ENCODE assay signal across 19 cellular contexts in the genomic region with DNA sequence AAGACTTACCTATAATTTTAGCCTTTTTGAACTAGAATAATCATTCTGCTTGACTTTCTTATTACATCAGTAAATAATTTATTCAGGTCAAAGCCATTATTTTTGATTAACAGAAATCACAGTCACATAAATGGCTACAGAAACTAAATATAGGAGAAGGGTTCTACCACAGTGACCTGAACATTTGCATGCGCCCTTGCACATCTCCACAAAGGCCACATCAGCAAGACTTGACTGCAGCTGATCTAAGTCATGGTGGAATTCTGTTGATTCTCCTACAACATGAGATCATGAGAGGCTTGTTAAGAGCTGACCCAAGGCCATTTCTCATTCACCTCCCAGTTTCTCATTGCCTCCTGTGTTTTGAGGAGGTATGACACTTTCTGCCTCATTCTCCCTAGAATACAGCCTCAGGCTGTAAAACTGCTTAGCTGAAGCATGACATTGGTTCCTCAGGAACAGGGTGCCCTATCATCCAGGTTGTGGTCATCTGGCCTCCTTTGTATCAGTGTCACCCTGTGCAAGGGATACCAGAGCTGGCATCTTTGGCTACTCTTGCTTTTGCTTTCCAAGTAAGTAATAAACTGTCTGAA. TPM values are rescaled to one million over a fixed set of nuclear protein-coding genes. Genes with fewer than 3 reads are reported as not detected.
A peak's percentile ranks its signal among the peaks of the same experiment; 100 is the strongest.
DNase-seq lines count a peak whose midpoint lies in the region; ATAC-seq and TF ChIP-seq lines count a peak whose summit lies in the region.
"Had no signal": no experiment of that assay in that cellular context is flagged by ENCODE, and none has a peak within 500 bp of the region (broad histone marks: within the 10 kb centered on the region; RNA-seq: fewer than 3 reads in every experiment).

No MANE protein-coding gene starts in this region.

- 82 to 93% (median 86%) methylated on average over 1 of the region's 1 CpG for WGBS in spleen, 5 donors

- peaks cover 0 to 33% (median 26%) of the 10 kb centered on the region in 8 donors for H3K9me3 ChIP-seq in spleen
- H3K9me3 ChIP-seq in PC-9 (ENCODE audit: insufficient read depth, low read depth): peaks cover 9% of the 10 kb centered on the region; the same call in 1 of the 2 replicates

- no peaks in the 10 kb centered on the region for H3F3A ChIP-seq in PC-9 (ENCODE audit: insufficient read depth, low read depth)

- H3K9me2 ChIP-seq in PC-9 (ENCODE audit: insufficient read depth): no peaks in the 10 kb centered on the region

- no peaks in the 10 kb centered on the region for H3K4me1 Mint-ChIP-seq in WTC11
- H3K4me1 Mint-ChIP-seq: activated naive CD8-positive, alpha-beta T cell treated with anti-CD3 and anti-CD28 coated beads, Interleukin-2, amount 50 U/mL, for 24 hours had no signal

- TF ChIP-seq POLR2A in spleen (IDR thresholded peaks at IDR 0.05): no peak

- no peaks in the 10 kb centered on the region; the same call in 1 of the 2 replicates for H3K27me3 Mint-ChIP-seq in WTC11 (ENCODE audit: low read depth)

- ATAC-seq in GM19324 (IDR thresholded peaks at IDR 0.05; ENCODE audit: low FRiP score, unreplicated experiment) (peak; percentile 76), HG02588 (IDR thresholded peaks at IDR 0.05; ENCODE audit: unreplicated experiment) (peak; percentile 54), HG03175 (IDR thresholded peaks at IDR 0.05; ENCODE audit: unreplicated experiment) (peak; percentile 79), WTC11 (no peak), left ventricle myocardium superior (no peak)
- ATAC-seq: activated naive CD8-positive, alpha-beta T cell treated with anti-CD3 and anti-CD28 coated beads, Interleukin-2, amount 50 U/mL, for 24 hours; left colon; Panc1 had no signal

- H3K4me3 Mint-ChIP-seq in WTC11: no peak overlapping the region
- H3K4me3 Mint-ChIP-seq: activated naive CD8-positive, alpha-beta T cell treated with anti-CD3 and anti-CD28 coated beads, Interleukin-2, amount 50 U/mL, for 24 hours had no signal

- DNase-seq in kidney tubule cell (ENCODE audit: low spot score) (peak; percentile 7), WTC11 (ENCODE audit: low spot score) (no peak), spleen (no peak), PC-9 (no peak), left ventricle myocardium superior (no peak)
- DNase-seq: activated naive CD8-positive, alpha-beta T cell treated with anti-CD3 and anti-CD28 coated beads, Interleukin-2, amount 50 U/mL, for 24 hours; activated T-cell treated with anti-CD3 and anti-CD28 coated beads, Interleukin-2, amount 50 U/mL, for 48 hours; H7; hypothalamus; left colon; NCI-H187 treated with DMSO at 0.1 percent for 48 hours; NCI-H510A treated with DMSO at 0.1 percent for 48 hours; transverse colon had no signal

- H3K4me1 ChIP-seq in spleen (no peaks in the 10 kb centered on the region), PC-9 (replicated peaks; ENCODE audit: insufficient read depth) (no peaks in the 10 kb centered on the region)
- H3K4me1 ChIP-seq: BLaER1 treated with 17β-estradiol and CSF1 and Interleukin-3, amounts not matched to agents 10 nM and 100 nM; transverse colon had no signal

- intact Hi-C loops in spleen (cut with DNase I; ENCODE audit: low total_unique reads): no loop called here
- intact Hi-C loops in PC-9 (cut with micrococcal nuclease; ENCODE audit: unreplicated experiment): loop anchor here (10.0 kb wide), 1 partner anchor 166 kb away; no protein-coding TSS in a partner anchor
- intact Hi-C loops in left ventricle myocardium superior (cut with micrococcal nuclease): no loop called here

- no peak overlapping the region for H3K27ac ChIP-seq in spleen
- H3K27ac ChIP-seq in PC-9: no peak overlapping the region
- H3K27ac ChIP-seq: BLaER1 treated with 17β-estradiol and CSF1 and Interleukin-3, amounts not matched to agents 10 nM and 100 nM; cardiac muscle cell; transverse colon had no signal

- no peak overlapping the region for H3K4me2 ChIP-seq in PC-9
- H3K4me2 ChIP-seq: BLaER1 treated with 17β-estradiol and CSF1 and Interleukin-3, amounts not matched to agents 10 nM and 100 nM had no signal

- H3K27ac Mint-ChIP-seq in WTC11: no peak overlapping the region
- H3K27ac Mint-ChIP-seq: activated naive CD8-positive, alpha-beta T cell treated with anti-CD3 and anti-CD28 coated beads, Interleukin-2, amount 50 U/mL, for 24 hours had no signal

- peaks cover 37% of the 10 kb centered on the region for H3K9me3 Mint-ChIP-seq in WTC11

- BruUV-seq in PC-9 (replicated peaks; lab: Mats Ljungman, UMichigan): no TSS peak

- H3K4me3 ChIP-seq in spleen: no peak overlapping the region
- no peak overlapping the region for H3K4me3 ChIP-seq in PC-9
- H3K4me3 ChIP-seq: BLaER1 treated with 17β-estradiol and CSF1 and Interleukin-3, amounts not matched to agents 10 nM and 100 nM; cardiac muscle cell; transverse colon had no signal

- H4K20me1 ChIP-seq in PC-9 (ENCODE audit: insufficient read depth): no peaks in the 10 kb centered on the region
- H4K20me1 ChIP-seq: BLaER1 treated with 17β-estradiol and CSF1 and Interleukin-3, amounts not matched to agents 10 nM and 100 nM had no signal

- H3K36me3 Mint-ChIP-seq in WTC11: peaks cover 28% of the 10 kb centered on the region

- H2AFZ ChIP-seq in PC-9: no peak overlapping the region

- no peak for TF ChIP-seq CTCF in WTC11 (IDR thresholded peaks at IDR 0.05)
- TF ChIP-seq CTCF in spleen (IDR thresholded peaks at IDR 0.05 in 8 of 11, conservative IDR thresholded peaks at IDR 0.05 in 3 of 11): no peak
- no peak for TF ChIP-seq CTCF in PC-9 (conservative IDR thresholded peaks at IDR 0.05)

- H3K79me2 ChIP-seq in PC-9 (ENCODE audit: low read depth): no peaks in the 10 kb centered on the region

- POLR2A ChIA-PET in WTC11 (lab: Charles Lee): no interaction called here
- POLR2A ChIA-PET in PC-9 (lab: Charles Lee; ENCODE audit: unreplicated experiment): no interaction called here

- CTCF ChIA-PET in WTC11 (lab: Charles Lee) (no interaction called here), PC-9 (lab: Charles Lee) (no interaction called here)

- no peaks in the 10 kb centered on the region for H3K36me3 ChIP-seq in spleen
- H3K36me3 ChIP-seq in PC-9 (ENCODE audit: low read depth): no peaks in the 10 kb centered on the region
- H3K36me3 ChIP-seq: BLaER1 treated with 17β-estradiol and CSF1 and Interleukin-3, amounts not matched to agents 10 nM and 100 nM; cardiac muscle cell; transverse colon had no signal

- H3K27me3 ChIP-seq in spleen (replicated peaks in 1 of 7) (no peaks in the 10 kb centered on the region), PC-9 (ENCODE audit: insufficient read depth, low read depth) (no peaks in the 10 kb centered on the region)
- H3K27me3 ChIP-seq: BLaER1 treated with 17β-estradiol and CSF1 and Interleukin-3, amounts not matched to agents 10 nM and 100 nM; cardiac muscle cell; transverse colon had no signal

TF ChIP-seq in WTC11, 78 proteins besides CTCF, POLR2A, EP300 and RAD21 (continues in another document):
- TF ChIP-seq, protein P1, sequence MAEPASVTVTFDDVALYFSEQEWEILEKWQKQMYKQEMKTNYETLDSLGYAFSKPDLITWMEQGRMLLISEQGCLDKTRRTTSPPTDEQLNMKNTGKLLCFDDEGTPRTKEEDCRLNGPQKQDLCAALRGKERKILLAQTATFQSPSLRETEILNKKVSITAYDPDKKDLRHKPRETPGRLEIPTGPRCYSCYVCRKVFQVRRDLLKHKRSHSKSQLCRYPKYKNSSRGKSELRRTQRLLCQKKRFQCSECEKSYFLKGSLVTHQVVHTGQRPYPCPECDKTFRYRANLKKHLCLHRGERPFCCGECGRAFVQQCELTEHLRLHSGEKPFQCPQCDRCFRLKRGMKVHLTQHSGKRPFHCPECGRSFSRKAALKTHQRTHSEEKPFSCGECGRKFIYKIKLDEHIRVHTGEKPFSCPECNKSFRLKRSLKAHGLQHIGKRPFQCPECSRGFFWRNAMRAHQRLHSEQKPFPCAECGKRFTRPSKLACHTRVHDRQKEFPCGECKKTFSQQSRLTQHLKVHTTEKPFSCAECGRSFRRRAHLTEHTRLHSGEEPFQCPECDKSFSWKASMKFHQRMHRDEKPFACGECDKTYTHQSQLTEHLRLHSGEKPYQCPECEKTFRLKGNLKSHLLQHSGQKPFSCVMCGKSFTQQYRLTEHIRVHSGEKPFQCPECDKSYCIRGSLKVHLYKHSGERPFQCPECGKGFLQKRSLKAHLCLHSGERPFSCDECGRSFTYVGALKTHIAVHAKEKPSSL (CRISPR knock-in tag; conservative IDR thresholded peaks at IDR 0.05): no peak
- TF ChIP-seq JAZF1 (CRISPR knock-in tag; IDR thresholded peaks at IDR 0.05): no peak
- TF ChIP-seq, protein P2, sequence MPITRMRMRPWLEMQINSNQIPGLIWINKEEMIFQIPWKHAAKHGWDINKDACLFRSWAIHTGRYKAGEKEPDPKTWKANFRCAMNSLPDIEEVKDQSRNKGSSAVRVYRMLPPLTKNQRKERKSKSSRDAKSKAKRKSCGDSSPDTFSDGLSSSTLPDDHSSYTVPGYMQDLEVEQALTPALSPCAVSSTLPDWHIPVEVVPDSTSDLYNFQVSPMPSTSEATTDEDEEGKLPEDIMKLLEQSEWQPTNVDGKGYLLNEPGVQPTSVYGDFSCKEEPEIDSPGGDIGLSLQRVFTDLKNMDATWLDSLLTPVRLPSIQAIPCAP (CRISPR knock-in tag; IDR thresholded peaks at IDR 0.05): no peak
- no peak for TF ChIP-seq NR1H2 (CRISPR knock-in tag; IDR thresholded peaks at IDR 0.05)
- TF ChIP-seq, protein P3, sequence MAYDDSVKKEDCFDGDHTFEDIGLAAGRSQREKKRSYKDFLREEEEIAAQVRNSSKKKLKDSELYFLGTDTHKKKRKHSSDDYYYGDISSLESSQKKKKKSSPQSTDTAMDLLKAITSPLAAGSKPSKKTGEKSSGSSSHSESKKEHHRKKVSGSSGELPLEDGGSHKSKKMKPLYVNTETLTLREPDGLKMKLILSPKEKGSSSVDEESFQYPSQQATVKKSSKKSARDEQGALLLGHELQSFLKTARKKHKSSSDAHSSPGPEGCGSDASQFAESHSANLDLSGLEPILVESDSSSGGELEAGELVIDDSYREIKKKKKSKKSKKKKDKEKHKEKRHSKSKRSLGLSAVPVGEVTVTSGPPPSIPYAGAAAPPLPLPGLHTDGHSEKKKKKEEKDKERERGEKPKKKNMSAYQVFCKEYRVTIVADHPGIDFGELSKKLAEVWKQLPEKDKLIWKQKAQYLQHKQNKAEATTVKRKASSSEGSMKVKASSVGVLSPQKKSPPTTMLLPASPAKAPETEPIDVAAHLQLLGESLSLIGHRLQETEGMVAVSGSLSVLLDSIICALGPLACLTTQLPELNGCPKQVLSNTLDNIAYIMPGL (CRISPR knock-in tag; IDR thresholded peaks at IDR 0.05): no peak

RNA-seq across cellular contexts. Expression of a gene that starts 6.7 kb away (rescaled TPM):
- total RNA-seq in WTC11 (2021) (13.6 to 15.9 TPM (median 13.8 TPM) in 3 replicates), spleen (10 to 100 TPM in 4 of 7 donors, 1 to 10 TPM in 3; 8.2 to 32.7 (median 10.9) TPM), PC-9 (2021) (40.5 and 51.0 TPM in 2 replicates), left ventricle myocardium superior (17.1 TPM)
- 1 to 10 TPM; 6.5 to 8.4 (median 7.4) TPM for polyA plus RNA-seq in spleen

Comparison
In these comparisons a context has a peak if more than half of its experiments do, and no peak if none do; other contexts are left out.
1. ATAC-seq: peak in GM19324 (single experiment), HG02588 (single experiment) and HG03175 (single experiment); none in WTC11 (single experiment) and left ventricle myocardium superior (single experiment).